Comparison of ENCODE assay signal across 8 cellular contexts in genomic region chr19:58227964-58228583, GRCh38. TPM values are rescaled to one million over a fixed set of nuclear protein-coding genes. Genes with fewer than 3 reads are reported as not detected.
DNase-seq lines count a peak whose midpoint lies in the region; ATAC-seq and TF ChIP-seq lines count a peak whose summit lies in the region.

No MANE protein-coding gene starts in this region.

- no peak for ATAC-seq in HG03045 (IDR thresholded peaks at IDR 0.05; ENCODE audit: unreplicated experiment)

- H3K4me3 ChIP-seq in GM12864 (ENCODE audit: low read depth, low read length) (peak overlapping the region; percentile 87), LNCaP clone FGC (ENCODE audit: low read depth, low read length) (peak overlapping the region; percentile 87)

- peaks cover 44% of the 10 kb centered on the region for H3K36me3 Mint-ChIP-seq in chondrocyte (ENCODE audit: low read depth)

- H3K27ac Mint-ChIP-seq in chondrocyte (ENCODE audit: unreplicated experiment), result peak overlapping the region; percentile 94

- H3K4me1 Mint-ChIP-seq in chondrocyte (ENCODE audit: low read depth), result peaks cover 20% of the 10 kb centered on the region

- TF ChIP-seq CTCF in GM12864 (IDR thresholded peaks at IDR 0.05; ENCODE audit: low read depth, low read length, missing control alignments) (no peak), LNCaP clone FGC (IDR thresholded peaks at IDR 0.05; ENCODE audit: control insufficient read depth, extremely low read depth, insufficient read depth) (no peak), chondrocyte (IDR thresholded peaks at IDR 0.05) (no peak)

- H3K27me3 Mint-ChIP-seq in chondrocyte (ENCODE audit: low read depth), result no peaks in the 10 kb centered on the region

- DNase-seq in GM12864 (ENCODE audit: low read depth) (no peak), LNCaP clone FGC (ENCODE audit: low read depth) (no peak), chondrocyte (ENCODE audit: low spot score) (no peak), middle frontal gyrus (ENCODE audit: extremely low spot score, low spot score) (peak; percentile 3), NCI-H187 treated with DMSO at 0.1 percent for 48 hours (lab: John Stamatoyannopoulos, UW) (no peak), NCI-H2227 treated with DMSO at 0.1 percent for 48 hours (lab: John Stamatoyannopoulos, UW) (no peak), DMS153 (lab: John Stamatoyannopoulos, UW) (no peak)

- H3K4me3 Mint-ChIP-seq in chondrocyte (ENCODE audit: unreplicated experiment), result peak overlapping the region; percentile 92

- peaks cover 26% of the 10 kb centered on the region for H3K9me3 Mint-ChIP-seq in chondrocyte (ENCODE audit: low read depth)

RNA-seq across cellular contexts. Expression of gene ZNF544, which starts 0.6 kb away (rescaled TPM):
- total RNA-seq in chondrocyte, result 16.2 to 24.7 TPM (median 17.4 TPM) in 3 replicates

RNA-seq across cellular contexts. Expression of gene ZNF274, which starts 45.2 kb away (rescaled TPM):
- 12.7 to 14.1 TPM (median 13.2 TPM) in 3 replicates for total RNA-seq in chondrocyte

RNA-seq across cellular contexts. Expression of gene ZNF8, which starts 50.7 kb away (rescaled TPM):
- total RNA-seq in chondrocyte, result 7.9 to 9.2 TPM (median 8.1 TPM) in 3 replicates
